In the genomic region with DNA sequence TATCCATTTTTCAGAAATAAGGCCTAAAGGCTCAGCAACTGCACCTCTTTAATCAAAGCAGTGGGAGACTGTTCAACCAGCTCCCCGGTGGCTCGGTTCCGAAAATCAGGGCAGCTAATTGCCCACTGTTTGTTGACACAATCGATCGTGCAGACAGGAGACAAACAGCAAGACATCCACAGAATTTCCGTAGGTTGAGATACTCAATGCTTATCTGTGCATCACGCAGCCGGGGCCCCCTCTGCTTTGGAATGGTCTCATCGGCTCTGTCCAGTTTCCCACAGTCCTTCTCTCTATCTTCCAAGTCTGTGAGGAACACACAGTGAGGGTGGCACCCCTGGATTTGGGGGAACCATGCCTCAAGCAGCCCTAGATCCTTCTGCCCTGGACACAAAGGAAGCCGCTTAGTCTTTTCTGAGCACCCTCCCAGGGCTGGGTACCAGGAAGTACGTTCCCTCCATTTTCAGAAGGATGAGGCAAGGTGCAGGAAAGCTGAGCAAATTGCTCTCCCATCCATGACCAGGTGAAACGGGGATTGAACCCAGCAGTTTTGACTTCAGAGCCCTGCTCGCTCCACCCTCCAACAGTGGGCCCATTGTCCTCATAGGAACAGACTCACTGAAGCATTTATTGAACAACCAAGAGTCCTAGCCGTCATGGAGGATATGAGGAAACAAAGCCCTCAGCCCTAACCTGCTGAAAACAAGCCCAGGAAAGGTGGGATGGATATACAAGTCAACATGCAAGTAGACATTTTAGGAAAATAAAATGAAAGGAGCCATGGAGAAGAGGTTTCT, we compare ENCODE assay signal across 1 cellular context.
TF ChIP-seq lines count a peak whose summit lies in the region.

No MANE protein-coding gene starts in this region.

TF ChIP-seq in HepG2, 621 proteins besides CTCF, POLR2A, EP300 and RAD21 (continued from another document and continues in another):
- TF ChIP-seq, protein P1, sequence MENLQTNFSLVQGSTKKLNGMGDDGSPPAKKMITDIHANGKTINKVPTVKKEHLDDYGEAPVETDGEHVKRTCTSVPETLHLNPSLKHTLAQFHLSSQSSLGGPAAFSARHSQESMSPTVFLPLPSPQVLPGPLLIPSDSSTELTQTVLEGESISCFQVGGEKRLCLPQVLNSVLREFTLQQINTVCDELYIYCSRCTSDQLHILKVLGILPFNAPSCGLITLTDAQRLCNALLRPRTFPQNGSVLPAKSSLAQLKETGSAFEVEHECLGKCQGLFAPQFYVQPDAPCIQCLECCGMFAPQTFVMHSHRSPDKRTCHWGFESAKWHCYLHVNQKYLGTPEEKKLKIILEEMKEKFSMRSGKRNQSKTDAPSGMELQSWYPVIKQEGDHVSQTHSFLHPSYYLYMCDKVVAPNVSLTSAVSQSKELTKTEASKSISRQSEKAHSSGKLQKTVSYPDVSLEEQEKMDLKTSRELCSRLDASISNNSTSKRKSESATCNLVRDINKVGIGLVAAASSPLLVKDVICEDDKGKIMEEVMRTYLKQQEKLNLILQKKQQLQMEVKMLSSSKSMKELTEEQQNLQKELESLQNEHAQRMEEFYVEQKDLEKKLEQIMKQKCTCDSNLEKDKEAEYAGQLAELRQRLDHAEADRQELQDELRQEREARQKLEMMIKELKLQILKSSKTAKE (CRISPR knock-in tag; IDR thresholded peaks at IDR 0.05; ENCODE audit: borderline replicate concordance): peak; percentile 76; the same call in 1 of the 2 replicates
- TF ChIP-seq XRCC5 (optimal IDR thresholded peaks at IDR 0.05; ENCODE audit: low read length) (peak; percentile 55), ZNF646 (CRISPR knock-in tag; IDR thresholded peaks at IDR 0.05) (no peak), REST (IDR thresholded peaks at IDR 0.05; ENCODE audit: borderline replicate concordance in 1 of 2, low read depth in 1 of 2, low read length in 2 of 2) (no peak; a peak in 1 of 4 replicates), RFX5 (IDR thresholded peaks at IDR 0.05; ENCODE audit: low read depth, low read length) (no peak), NFIC (IDR thresholded peaks at IDR 0.05; ENCODE audit: low read length) (peak; percentile 52; the same call in 1 of the 2 replicates), GABPA (IDR thresholded peaks at IDR 0.05; ENCODE audit: low read depth, low read length) (no peak), GABPA (CRISPR knock-in tag; IDR thresholded peaks at IDR 0.05; ENCODE audit: low read depth) (no peak), MEIS2 (CRISPR knock-in tag; IDR thresholded peaks at IDR 0.05) (peak; percentile 82), CREB1 (IDR thresholded peaks at IDR 0.05) (no peak), CREB1 (CRISPR knock-in tag; IDR thresholded peaks at IDR 0.05) (no peak), ZNF562 (CRISPR knock-in tag; IDR thresholded peaks at IDR 0.05; ENCODE audit: borderline replicate concordance) (no peak), TOE1 (CRISPR knock-in tag; IDR thresholded peaks at IDR 0.05) (no peak), SIX4 (CRISPR knock-in tag; IDR thresholded peaks at IDR 0.05) (peak; percentile 26; the same call in 1 of the 2 replicates), ZBTB8A (CRISPR knock-in tag; IDR thresholded peaks at IDR 0.05; ENCODE audit: borderline replicate concordance, low read depth) (no peak), TCF7L2 (IDR thresholded peaks at IDR 0.05; ENCODE audit: low read depth, low read length) (no peak), FOXO1 (CRISPR knock-in tag; IDR thresholded peaks at IDR 0.05) (peak; percentile 96), ZNF138 (CRISPR knock-in tag; IDR thresholded peaks at IDR 0.05; ENCODE audit: low read depth) (no peak), ZNF773 (CRISPR knock-in tag; IDR thresholded peaks at IDR 0.05; ENCODE audit: borderline replicate concordance) (no peak), PRPF4 (IDR thresholded peaks at IDR 0.05; ENCODE audit: low read depth, low read length, poor library complexity, severe bottlenecking) (no peak), THAP11 (CRISPR knock-in tag; IDR thresholded peaks at IDR 0.05) (peak; percentile 44; the same call in 1 of the 2 replicates), PRDM10 (CRISPR knock-in tag; IDR thresholded peaks at IDR 0.05; ENCODE audit: low read depth) (peak; percentile 97), ARID3A (IDR thresholded peaks at IDR 0.05; ENCODE audit: low read depth, low read length) (peak; percentile 40; the same call in 1 of the 2 replicates), STAT5B (CRISPR knock-in tag; IDR thresholded peaks at IDR 0.05) (no peak), CREM (IDR thresholded peaks at IDR 0.05) (peak; percentile 56; the same call in 1 of the 2 replicates), CREM (CRISPR knock-in tag; IDR thresholded peaks at IDR 0.05) (no peak), ZNF350 (CRISPR knock-in tag; IDR thresholded peaks at IDR 0.05; ENCODE audit: borderline replicate concordance, low read depth) (peak; percentile 78; the same call in 1 of the 2 replicates), ZNF17 (CRISPR knock-in tag; IDR thresholded peaks at IDR 0.05) (no peak), KLF16 (CRISPR knock-in tag; IDR thresholded peaks at IDR 0.05) (peak in 1 of 2 experiments; percentile 74; a peak in 2 of 4 replicates), HMG20A (CRISPR knock-in tag; IDR thresholded peaks at IDR 0.05; ENCODE audit: borderline replicate concordance) (peak; percentile 94), ZNF24 (IDR thresholded peaks at IDR 0.05) (no peak), NR2F1 (CRISPR knock-in tag; IDR thresholded peaks at IDR 0.05) (no peak)
- TF ChIP-seq, protein P2, sequence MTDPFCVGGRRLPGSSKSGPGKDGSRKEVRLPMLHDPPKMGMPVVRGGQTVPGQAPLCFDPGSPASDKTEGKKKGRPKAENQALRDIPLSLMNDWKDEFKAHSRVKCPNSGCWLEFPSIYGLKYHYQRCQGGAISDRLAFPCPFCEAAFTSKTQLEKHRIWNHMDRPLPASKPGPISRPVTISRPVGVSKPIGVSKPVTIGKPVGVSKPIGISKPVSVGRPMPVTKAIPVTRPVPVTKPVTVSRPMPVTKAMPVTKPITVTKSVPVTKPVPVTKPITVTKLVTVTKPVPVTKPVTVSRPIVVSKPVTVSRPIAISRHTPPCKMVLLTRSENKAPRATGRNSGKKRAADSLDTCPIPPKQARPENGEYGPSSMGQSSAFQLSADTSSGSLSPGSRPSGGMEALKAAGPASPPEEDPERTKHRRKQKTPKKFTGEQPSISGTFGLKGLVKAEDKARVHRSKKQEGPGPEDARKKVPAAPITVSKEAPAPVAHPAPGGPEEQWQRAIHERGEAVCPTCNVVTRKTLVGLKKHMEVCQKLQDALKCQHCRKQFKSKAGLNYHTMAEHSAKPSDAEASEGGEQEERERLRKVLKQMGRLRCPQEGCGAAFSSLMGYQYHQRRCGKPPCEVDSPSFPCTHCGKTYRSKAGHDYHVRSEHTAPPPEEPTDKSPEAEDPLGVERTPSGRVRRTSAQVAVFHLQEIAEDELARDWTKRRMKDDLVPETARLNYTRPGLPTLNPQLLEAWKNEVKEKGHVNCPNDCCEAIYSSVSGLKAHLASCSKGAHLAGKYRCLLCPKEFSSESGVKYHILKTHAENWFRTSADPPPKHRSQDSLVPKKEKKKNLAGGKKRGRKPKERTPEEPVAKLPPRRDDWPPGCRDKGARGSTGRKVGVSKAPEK (CRISPR knock-in tag; IDR thresholded peaks at IDR 0.05; ENCODE audit: borderline replicate concordance): no peak; the same call in 1 of the 2 replicates
